ENCODE assay signal across 23 cellular contexts in genomic region chr17:80358861-80359260, GRCh38.
"Had no signal": no experiment of that assay in that cellular context is flagged by ENCODE, and none has a peak within 500 bp of the region (broad histone marks: within the 10 kb centered on the region; RNA-seq: fewer than 3 reads in every experiment).

No MANE protein-coding gene starts in this region.

- H3K27ac Mint-ChIP-seq: activated naive CD8-positive, alpha-beta T cell treated with anti-CD3 and anti-CD28 coated beads for 36 hours; WTC11 had no signal

- H3K27me3 ChIP-seq: brain microvascular endothelial cell, Peyer's patch, SJSA1 had no signal

- H3K4me1 Mint-ChIP-seq: activated CD8-positive, alpha-beta memory T cell treated with anti-CD3 and anti-CD28 coated beads, Interleukin-2, amount 10 ng/mL, durations not matched to agents 7 days and 5 days; activated naive CD8-positive, alpha-beta T cell treated with anti-CD3 and anti-CD28 coated beads for 36 hours; WTC11 had no signal

- H3K27me3 Mint-ChIP-seq: activated CD8-positive, alpha-beta memory T cell treated with anti-CD3 and anti-CD28 coated beads, Interleukin-2, amount 10 ng/mL, durations not matched to agents 7 days and 5 days; activated naive CD8-positive, alpha-beta T cell treated with anti-CD3 and anti-CD28 coated beads for 36 hours had no signal

- H3K4me1 ChIP-seq: Peyer's patch, SJSA1 had no signal

- H3K9me3 ChIP-seq: Peyer's patch had no signal

- DNase-seq: activated CD4-positive, alpha-beta T cell treated with anti-CD3 and anti-CD28 coated beads for 48 hours; activated CD4-positive, alpha-beta T cell treated with anti-CD3 and anti-CD28 coated beads, Interleukin-2, amount 50 U/mL, for 4 hours; activated CD4-positive, CD25-positive, alpha-beta regulatory T cell treated with anti-CD3 and anti-CD28 coated beads, Interleukin-2, amount 50 U/mL, for 72 hours; activated CD8-positive, alpha-beta memory T cell treated with anti-CD3 and anti-CD28 coated beads, Interleukin-2, amount 10 ng/mL, durations not matched to agents 7 days and 5 days; activated naive CD4-positive, alpha-beta T cell treated with Interleukin-2 at 50 U/mL for 16 hours; activated naive CD8-positive, alpha-beta T cell treated with anti-CD3 and anti-CD28 coated beads for 36 hours; brain microvascular endothelial cell; IMR-90; Kasumi-1; KBM-7; NCI-H1048; NCI-H146; NCI-H187 treated with DMSO at 0.1 percent for 48 hours; NCI-H2081 treated with DMSO at 0.1 percent for 48 hours; NCI-H446; NCI-H524; Right ventricle myocardium superior; T-helper 9 cell had no signal

- H3K4me3 Mint-ChIP-seq: activated CD8-positive, alpha-beta memory T cell treated with anti-CD3 and anti-CD28 coated beads, Interleukin-2, amount 10 ng/mL, durations not matched to agents 7 days and 5 days; activated naive CD8-positive, alpha-beta T cell treated with anti-CD3 and anti-CD28 coated beads for 36 hours; T-helper 1 cell treated with Interleukin-12 subunit alpha and Interleukin-12 subunit beta and Interleukin-4 antibody, amounts not matched to agents 30 μg/mL and 1 μg/mL, for 36 hours; WTC11 had no signal

- ATAC-seq: activated CD8-positive, alpha-beta memory T cell treated with anti-CD3 and anti-CD28 coated beads, Interleukin-2, amount 10 ng/mL, durations not matched to agents 7 days and 5 days; WTC11 had no signal

- H3K4me3 ChIP-seq: Peyer's patch, SJSA1 had no signal

- H3K9me3 Mint-ChIP-seq: activated naive CD8-positive, alpha-beta T cell treated with anti-CD3 and anti-CD28 coated beads for 36 hours; T-helper 1 cell treated with Interleukin-12 subunit alpha and Interleukin-12 subunit beta and Interleukin-4 antibody, amounts not matched to agents 30 μg/mL and 1 μg/mL, for 36 hours had no signal

- H3K27ac ChIP-seq: brain microvascular endothelial cell, Peyer's patch, RWPE1, SJSA1 had no signal
